ENCODE assay signal across 15 cellular contexts in the genomic region with DNA sequence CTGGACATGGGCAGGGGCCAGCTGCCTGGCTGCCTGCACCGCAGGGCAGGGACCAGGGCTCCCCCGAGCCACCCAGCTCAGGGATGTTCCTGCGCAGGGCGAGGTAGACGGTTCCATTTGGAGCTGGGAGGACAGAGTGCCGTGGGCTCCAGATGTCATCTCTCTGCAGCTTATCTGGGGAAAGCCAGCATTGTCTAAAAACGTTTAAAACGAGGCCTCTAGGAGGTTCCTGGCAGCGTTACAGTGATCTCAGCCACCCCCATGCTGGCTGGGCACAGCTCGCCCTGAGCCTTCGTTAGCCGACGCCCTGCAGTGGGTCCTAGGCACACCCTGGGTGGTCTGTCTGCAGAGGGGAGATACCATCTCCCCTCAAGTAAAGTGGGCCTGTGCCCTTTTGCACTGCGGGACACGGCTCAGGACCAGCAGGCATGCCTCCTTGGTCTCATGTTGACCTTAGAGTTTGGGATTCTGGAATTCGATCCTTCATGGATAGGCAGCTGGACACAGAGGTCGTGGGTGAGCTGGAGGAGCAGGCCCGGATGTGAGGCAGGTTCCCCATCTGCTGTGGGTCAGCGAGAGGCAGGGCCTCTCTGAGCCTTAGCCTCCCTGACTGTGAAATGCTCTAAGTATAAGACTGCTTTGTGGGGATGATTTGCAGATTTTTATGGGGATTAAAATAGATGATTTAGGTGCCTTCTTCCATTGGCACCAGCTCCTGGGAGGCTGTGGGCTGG. TPM values are rescaled to one million over a fixed set of nuclear protein-coding genes. Genes with fewer than 3 reads are reported as not detected.
DNase-seq lines count a peak whose midpoint lies in the region; ATAC-seq and TF ChIP-seq lines count a peak whose summit lies in the region.
"Had no signal": no experiment of that assay in that cellular context is flagged by ENCODE, and none has a peak within 500 bp of the region (broad histone marks: within the 10 kb centered on the region; RNA-seq: fewer than 3 reads in every experiment).

No MANE protein-coding gene starts in this region.

- H3F3A ChIP-seq in PC-3 (ENCODE audit: low read length, unreplicated experiment) = no peaks in the 10 kb centered on the region

- CTCF ChIA-PET in PC-3 (lab: Charles Lee) = no interaction called here
- CTCF ChIA-PET in activated CD4-positive, alpha-beta memory T cell treated with anti-CD3 and anti-CD28 coated beads, Interleukin-2, amount 10 ng/mL, durations not matched to agents 7 days and 5 days (lab: Charles Lee) = no interaction called here

- no peaks in the 10 kb centered on the region for H3K9me2 ChIP-seq in PC-3 (replicated peaks; ENCODE audit: low read length)

- ATAC-seq in heart right ventricle (peak in 6 of 8 donors; percentile 14 to 48 (median 34)), Right ventricle myocardium inferior (no peak), PC-3 (no peak), HG02870 (IDR thresholded peaks at IDR 0.05; ENCODE audit: unreplicated experiment) (no peak), GM19351 (IDR thresholded peaks at IDR 0.05; ENCODE audit: unreplicated experiment) (no peak)
- ATAC-seq: HepG2 had no signal

- peaks cover 0 to 29% (median 15%) of the 10 kb centered on the region in 9 donors for H3K4me1 ChIP-seq in heart right ventricle
- no peaks in the 10 kb centered on the region for H3K4me1 ChIP-seq in PC-3 (ENCODE audit: insufficient read depth, low read length)

- peak overlapping the region in 8 of 10 donors; percentile 0 to 50 (median 34) for H3K27ac ChIP-seq in heart right ventricle
- H3K27ac ChIP-seq in cingulate gyrus (ENCODE audit: low read depth, low read length) = peak overlapping the region; percentile 90
- H3K27ac ChIP-seq in PC-3 (ENCODE audit: low read length) = no peak overlapping the region

- H4K20me1 ChIP-seq in PC-3 (ENCODE audit: low read length) = no peaks in the 10 kb centered on the region

- no peak for TF ChIP-seq CTCF in heart right ventricle (IDR thresholded peaks at IDR 0.05)
- TF ChIP-seq CTCF in neural crest cell (conservative IDR thresholded peaks at IDR 0.05) = no peak
- TF ChIP-seq CTCF in PC-3 (conservative IDR thresholded peaks at IDR 0.05; ENCODE audit: low read depth, low read length) = no peak

- H3K36me3 ChIP-seq in heart right ventricle (peaks cover 0 to 7% (median 0%) of the 10 kb centered on the region in 9 donors), PC-3 (ENCODE audit: low read depth, low read length) (no peaks in the 10 kb centered on the region)

- peaks cover 24% of the 10 kb centered on the region for H3K4me1 Mint-ChIP-seq in neural crest cell
- no peaks in the 10 kb centered on the region for H3K4me1 Mint-ChIP-seq in activated CD4-positive, alpha-beta memory T cell treated with anti-CD3 and anti-CD28 coated beads, Interleukin-2, amount 10 ng/mL, durations not matched to agents 7 days and 5 days

- peak overlapping the region; percentile 43 for H3K27ac Mint-ChIP-seq in neural crest cell (ENCODE audit: unreplicated experiment)
- no peak overlapping the region for H3K27ac Mint-ChIP-seq in activated CD4-positive, alpha-beta memory T cell treated with anti-CD3 and anti-CD28 coated beads, Interleukin-2, amount 10 ng/mL, durations not matched to agents 7 days and 5 days

- no peaks in the 10 kb centered on the region for H3K27me3 Mint-ChIP-seq in neural crest cell (ENCODE audit: low read depth)
- H3K27me3 Mint-ChIP-seq in activated CD4-positive, alpha-beta memory T cell treated with anti-CD3 and anti-CD28 coated beads, Interleukin-2, amount 10 ng/mL, durations not matched to agents 7 days and 5 days = peaks cover 4% of the 10 kb centered on the region

- WGBS in heart right ventricle, 2 donors = 57 to 68% methylated on average over 19 of the region's 19 CpGs

- H3K4me3 ChIP-seq in heart right ventricle (no peak overlapping the region), PC-3 (ENCODE audit: low read length) (no peak overlapping the region)

- DNase-seq in heart right ventricle = no peak
- no peak for DNase-seq in Right ventricle myocardium inferior (ENCODE audit: missing footprints)
- no peak for DNase-seq in neural crest cell (ENCODE audit: low read depth, low spot score)
- no peak for DNase-seq in PC-3
- no peak for DNase-seq in activated CD4-positive, alpha-beta memory T cell treated with anti-CD3 and anti-CD28 coated beads, Interleukin-2, amount 10 ng/mL, durations not matched to agents 7 days and 5 days
- DNase-seq: activated CD4-positive, alpha-beta T cell treated with anti-CD3 and anti-CD28 coated beads for 48 hours; activated effector memory CD4-positive, alpha-beta T cell treated with Interleukin-2 at 50 U/mL for 16 hours; DMS79; NCI-H1417; NCI-H748 treated with DMSO at 0.1 percent for 48 hours; small intestine had no signal

- H3K9me3 ChIP-seq in heart right ventricle (no peaks in the 10 kb centered on the region), PC-3 (ENCODE audit: low read length) (no peaks in the 10 kb centered on the region)

- H2AFZ ChIP-seq in PC-3 (ENCODE audit: low read length) = no peak overlapping the region

- peaks cover 10% of the 10 kb centered on the region for H3K36me3 Mint-ChIP-seq in neural crest cell (ENCODE audit: low read depth)
- no peaks in the 10 kb centered on the region for H3K36me3 Mint-ChIP-seq in activated CD4-positive, alpha-beta memory T cell treated with anti-CD3 and anti-CD28 coated beads, Interleukin-2, amount 10 ng/mL, durations not matched to agents 7 days and 5 days (ENCODE audit: low read depth)

- H3K27me3 ChIP-seq in heart right ventricle (no peaks in the 10 kb centered on the region), PC-3 (ENCODE audit: low read length) (no peaks in the 10 kb centered on the region)

- intact Hi-C loops in heart right ventricle (cut with DNase I) (no loop called here), Right ventricle myocardium inferior (cut with DNase I) (no loop called here), PC-3 (cut with micrococcal nuclease) (no loop called here)

- no peak overlapping the region for H3K4me2 ChIP-seq in PC-3 (ENCODE audit: low read length)

- no peak overlapping the region for H3K9ac ChIP-seq in PC-3 (ENCODE audit: low read length)

- BruUV-seq in PC-3 (replicated peaks; lab: Mats Ljungman, UMichigan) = no TSS peak

- H3K4me3 Mint-ChIP-seq in neural crest cell = no peak overlapping the region
- no peak overlapping the region for H3K4me3 Mint-ChIP-seq in activated CD4-positive, alpha-beta memory T cell treated with anti-CD3 and anti-CD28 coated beads, Interleukin-2, amount 10 ng/mL, durations not matched to agents 7 days and 5 days

- H3K79me2 ChIP-seq in PC-3 (ENCODE audit: low read length) = no peaks in the 10 kb centered on the region

- no peaks in the 10 kb centered on the region for H3K9me3 Mint-ChIP-seq in neural crest cell
- no peaks in the 10 kb centered on the region for H3K9me3 Mint-ChIP-seq in activated CD4-positive, alpha-beta memory T cell treated with anti-CD3 and anti-CD28 coated beads, Interleukin-2, amount 10 ng/mL, durations not matched to agents 7 days and 5 days

- POLR2A ChIA-PET in PC-3 (lab: Charles Lee; ENCODE audit: unreplicated experiment) = no interaction called here
- POLR2A ChIA-PET in activated CD4-positive, alpha-beta memory T cell treated with anti-CD3 and anti-CD28 coated beads, Interleukin-2, amount 10 ng/mL, durations not matched to agents 7 days and 5 days (lab: Charles Lee) = no interaction called here

RNA-seq across cellular contexts. Expression of a gene that starts 14.1 kb away (rescaled TPM):
- total RNA-seq in heart right ventricle (10 to 100 TPM; 30.3 to 67.9 (median 41.6) TPM), Right ventricle myocardium inferior (40.5 TPM), neural crest cell (30.0 and 30.4 TPM in 2 replicates), PC-3 (2014; rRNA removed) (7.8 and 9.0 TPM in 2 replicates)
- polyA plus RNA-seq in heart right ventricle = 10 to 100 TPM; 29.8 to 85.8 TPM
- under 1 TPM in 1 of 2 experiments, not detected in 1; 0.15 TPM for total RNA-seq in activated CD4-positive, alpha-beta memory T cell treated with anti-CD3 and anti-CD28 coated beads, Interleukin-2, amount 10 ng/mL, durations not matched to agents 7 days and 5 days

RNA-seq across cellular contexts. Expression of a gene that starts 35.7 kb away (rescaled TPM):
- 10 to 100 TPM; 15.8 to 21.0 (median 18.0) TPM for total RNA-seq in heart right ventricle
- polyA plus RNA-seq in heart right ventricle = 10 to 100 TPM; 13.6 to 17.5 TPM
- total RNA-seq in Right ventricle myocardium inferior = 17.3 TPM
- 33.8 and 38.3 TPM in 2 replicates for total RNA-seq in neural crest cell
- total RNA-seq in PC-3 (2014; rRNA removed) = 14.2 and 16.0 TPM in 2 replicates
- 10 to 100 TPM; 25.0 to 27.5 TPM for total RNA-seq in activated CD4-positive, alpha-beta memory T cell treated with anti-CD3 and anti-CD28 coated beads, Interleukin-2, amount 10 ng/mL, durations not matched to agents 7 days and 5 days

RNA-seq across cellular contexts. Expression of a gene that starts 44.5 kb away (rescaled TPM):
- total RNA-seq in heart right ventricle (100 to 1,000 TPM; 215 to 604 (median 286) TPM), Right ventricle myocardium inferior (355 TPM), neural crest cell (2,294 and 2,333 TPM in 2 replicates), PC-3 (2014; rRNA removed) (1,363 and 1,371 TPM in 2 replicates)
- 1,000 to 10,000 TPM in 1 of 2 donors, 100 to 1,000 TPM in 1; 472 to 1,621 TPM for polyA plus RNA-seq in heart right ventricle
- 1,000 to 10,000 TPM; 1,526 to 1,529 TPM for total RNA-seq in activated CD4-positive, alpha-beta memory T cell treated with anti-CD3 and anti-CD28 coated beads, Interleukin-2, amount 10 ng/mL, durations not matched to agents 7 days and 5 days

Comparison
In these comparisons a context has a peak if more than half of its experiments do, and no peak if none do; other contexts are left out.
1. ATAC-seq: peak in heart right ventricle (6 of 8); none in Right ventricle myocardium inferior (single experiment), PC-3 (single experiment), HG02870 (single experiment) and GM19351 (single experiment).